In the genomic region with DNA sequence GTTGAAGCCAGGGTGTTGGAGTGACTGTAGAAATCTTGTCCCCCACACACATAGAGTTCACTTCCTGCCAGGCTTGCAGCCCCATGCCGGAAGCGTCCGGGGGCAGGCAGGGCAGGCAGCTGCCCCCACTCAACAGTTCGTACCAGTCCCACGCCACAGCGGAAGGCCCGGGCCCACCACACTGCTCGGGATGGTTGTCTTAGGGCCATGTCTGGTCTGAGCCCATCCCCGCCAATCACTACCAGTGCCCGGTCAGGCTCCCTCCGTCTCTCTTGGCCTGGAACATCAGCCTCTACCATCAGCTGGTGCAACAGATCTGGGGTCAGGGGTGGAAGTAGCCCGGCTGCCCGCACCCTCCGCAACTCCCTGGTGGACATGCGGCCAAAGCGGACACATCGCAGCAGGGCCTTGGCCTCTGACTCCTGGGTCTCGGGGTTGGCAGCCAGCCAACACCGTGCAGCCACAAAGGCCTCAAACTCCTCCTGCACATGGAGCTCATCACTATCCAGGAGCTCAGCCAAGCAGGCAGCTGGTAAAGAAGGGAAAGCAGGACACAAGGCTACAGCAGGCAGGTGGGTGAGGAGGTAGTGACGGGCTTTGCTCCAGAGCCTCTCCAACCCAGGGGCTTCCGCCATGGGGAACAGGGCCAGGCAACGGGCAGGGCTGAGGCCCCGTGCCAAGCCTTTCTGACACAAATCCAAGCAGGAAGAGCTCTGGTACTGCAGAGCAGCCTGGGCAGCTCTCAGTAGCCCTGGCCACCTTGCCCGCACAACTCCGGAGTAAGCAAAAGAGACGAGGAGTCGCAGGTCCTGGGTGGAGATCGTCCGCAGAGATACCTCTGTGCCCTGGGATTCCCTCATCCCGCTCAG, we compare ENCODE assay signal across 11 cellular contexts. TPM values are rescaled to one million over a fixed set of nuclear protein-coding genes. Genes with fewer than 3 reads are reported as not detected.
DNase-seq lines count a peak whose midpoint lies in the region; ATAC-seq and TF ChIP-seq lines count a peak whose summit lies in the region.
"Had no signal": no experiment of that assay in that cellular context is flagged by ENCODE, and none has a peak within 500 bp of the region (broad histone marks: within the 10 kb centered on the region; RNA-seq: fewer than 3 reads in every experiment).

No MANE protein-coding gene starts in this region.

- H3K9me3 Mint-ChIP-seq in activated naive CD4-positive, alpha-beta T cell treated with anti-CD3 and anti-CD28 coated beads, Interleukin-2, amount 50 U/mL, for 72 hours: no peaks in the 10 kb centered on the region
- H3K9me3 Mint-ChIP-seq in activated naive CD4-positive, alpha-beta T cell treated with anti-CD3 and anti-CD28 coated beads for 36 hours: no peaks in the 10 kb centered on the region
- H3K9me3 Mint-ChIP-seq in activated naive CD8-positive, alpha-beta T cell treated with anti-CD3 and anti-CD28 coated beads for 36 hours: no peaks in the 10 kb centered on the region
- H3K9me3 Mint-ChIP-seq in memory B cell: no peaks in the 10 kb centered on the region
- H3K9me3 Mint-ChIP-seq in Caco-2 (ENCODE audit: unreplicated experiment): no peaks in the 10 kb centered on the region

- H3K36me3 ChIP-seq in upper lobe of right lung: no peaks in the 10 kb centered on the region
- H3K36me3 ChIP-seq in hepatocyte (replicated peaks; ENCODE audit: insufficient read depth, low read depth): no peaks in the 10 kb centered on the region
- H3K36me3 ChIP-seq in Caco-2 (ENCODE audit: control insufficient read depth, insufficient read depth, low read length): no peaks in the 10 kb centered on the region
- H3K36me3 ChIP-seq: gastroesophageal sphincter had no signal

- no peaks in the 10 kb centered on the region for H3K27me3 Mint-ChIP-seq in activated naive CD4-positive, alpha-beta T cell treated with anti-CD3 and anti-CD28 coated beads for 36 hours (ENCODE audit: low read depth)
- H3K27me3 Mint-ChIP-seq in activated naive CD8-positive, alpha-beta T cell treated with anti-CD3 and anti-CD28 coated beads for 36 hours: no peaks in the 10 kb centered on the region
- no peaks in the 10 kb centered on the region for H3K27me3 Mint-ChIP-seq in memory B cell
- no peaks in the 10 kb centered on the region for H3K27me3 Mint-ChIP-seq in Caco-2 (ENCODE audit: insufficient read depth, unreplicated experiment)

- peaks cover 24% of the 10 kb centered on the region for H3K4me1 Mint-ChIP-seq in activated naive CD4-positive, alpha-beta T cell treated with anti-CD3 and anti-CD28 coated beads for 36 hours (ENCODE audit: low read depth)
- peaks cover 37% of the 10 kb centered on the region for H3K4me1 Mint-ChIP-seq in activated naive CD8-positive, alpha-beta T cell treated with anti-CD3 and anti-CD28 coated beads for 36 hours
- H3K4me1 Mint-ChIP-seq in memory B cell (peaks cover 39% of the 10 kb centered on the region), Caco-2 (ENCODE audit: low read depth, unreplicated experiment) (peaks cover 15% of the 10 kb centered on the region)

- H3K9me2 ChIP-seq in hepatocyte (replicated peaks; ENCODE audit: insufficient read depth): no peaks in the 10 kb centered on the region

- ATAC-seq in activated naive CD4-positive, alpha-beta T cell treated with anti-CD3 and anti-CD28 coated beads, Interleukin-2, amount 50 U/mL, for 72 hours: no peak
- no peak for ATAC-seq in memory B cell (ENCODE audit: low read depth)
- ATAC-seq in upper lobe of right lung: peak; percentile 69
- ATAC-seq: gastroesophageal sphincter had no signal

- CTCF ChIA-PET in activated naive CD4-positive, alpha-beta T cell treated with anti-CD3 and anti-CD28 coated beads for 36 hours (lab: Charles Lee): interaction anchor here (1.3 to 1.9 kb wide), 2 partner anchors 12 to 15 kb away, joined by 3 to 10 read pairs; no protein-coding TSS in a partner anchor
- CTCF ChIA-PET in Caco-2 (lab: Charles Lee): no interaction called here

- TF ChIP-seq CTCF in upper lobe of right lung (IDR thresholded peaks at IDR 0.05) (no peak), hepatocyte (IDR thresholded peaks at IDR 0.05; ENCODE audit: poor library complexity) (no peak), Caco-2 (IDR thresholded peaks at IDR 0.05; ENCODE audit: insufficient read depth in 1 of 2, low read depth in 1 of 2, low read length in 1 of 2, severe bottlenecking in 1 of 2, unreplicated experiment in 1 of 2) (no peak)

- H3K4me1 ChIP-seq in upper lobe of right lung: peaks cover 4% of the 10 kb centered on the region
- H3K4me1 ChIP-seq in hepatocyte (ENCODE audit: insufficient read depth): peaks cover 5% of the 10 kb centered on the region
- H3K4me1 ChIP-seq in Caco-2: peaks cover 14% of the 10 kb centered on the region

- H3K27ac ChIP-seq in upper lobe of right lung: no peak overlapping the region
- no peak overlapping the region for H3K27ac ChIP-seq in hepatocyte
- H3K27ac ChIP-seq: coronary artery, gastroesophageal sphincter had no signal

- H3K4me3 Mint-ChIP-seq in activated naive CD4-positive, alpha-beta T cell treated with anti-CD3 and anti-CD28 coated beads for 36 hours: no peak overlapping the region
- peak overlapping the region; percentile 20 for H3K4me3 Mint-ChIP-seq in activated naive CD8-positive, alpha-beta T cell treated with anti-CD3 and anti-CD28 coated beads for 36 hours
- no peak overlapping the region for H3K4me3 Mint-ChIP-seq in memory B cell
- H3K4me3 Mint-ChIP-seq in Caco-2 (ENCODE audit: unreplicated experiment): no peak overlapping the region

- H3K4me3 ChIP-seq in upper lobe of right lung (no peak overlapping the region), hepatocyte (no peak overlapping the region), Caco-2 (ENCODE audit: low read depth, low read length) (no peak overlapping the region)
- H3K4me3 ChIP-seq: coronary artery, gastroesophageal sphincter had no signal

- H3K4me2 ChIP-seq in hepatocyte: no peak overlapping the region

- no peak for DNase-seq in activated naive CD4-positive, alpha-beta T cell treated with anti-CD3 and anti-CD28 coated beads, Interleukin-2, amount 50 U/mL, for 72 hours (ENCODE audit: low spot score in 2 of 2)
- no peak for DNase-seq in activated naive CD4-positive, alpha-beta T cell treated with anti-CD3 and anti-CD28 coated beads for 36 hours
- DNase-seq in activated naive CD8-positive, alpha-beta T cell treated with anti-CD3 and anti-CD28 coated beads for 36 hours: peak; percentile 21
- no peak for DNase-seq in memory B cell (ENCODE audit: low spot score in 2 of 2)
- peak; percentile 79 for DNase-seq in upper lobe of right lung
- no peak for DNase-seq in hepatocyte (ENCODE audit: low spot score)
- no peak for DNase-seq in Caco-2
- no peak for DNase-seq in iPS-NIHi11 (ENCODE audit: low spot score)
- DNase-seq: stimulated activated naive CD4-positive, alpha-beta T cell treated with Interleukin-2 at 50 U/mL for 16 hours had no signal

- H4K20me1 ChIP-seq in hepatocyte (ENCODE audit: insufficient read depth, poor library complexity, severe bottlenecking): no peaks in the 10 kb centered on the region

- H3K36me3 Mint-ChIP-seq in activated naive CD4-positive, alpha-beta T cell treated with anti-CD3 and anti-CD28 coated beads, Interleukin-2, amount 50 U/mL, for 72 hours: no peaks in the 10 kb centered on the region
- H3K36me3 Mint-ChIP-seq in activated naive CD4-positive, alpha-beta T cell treated with anti-CD3 and anti-CD28 coated beads for 36 hours (ENCODE audit: low read depth): no peaks in the 10 kb centered on the region
- peaks cover 4% of the 10 kb centered on the region for H3K36me3 Mint-ChIP-seq in activated naive CD8-positive, alpha-beta T cell treated with anti-CD3 and anti-CD28 coated beads for 36 hours
- H3K36me3 Mint-ChIP-seq in memory B cell: no peaks in the 10 kb centered on the region
- no peaks in the 10 kb centered on the region for H3K36me3 Mint-ChIP-seq in Caco-2 (ENCODE audit: insufficient read depth, unreplicated experiment)

- H2AFZ ChIP-seq in hepatocyte: no peak overlapping the region

- no TSS peak for BruUV-seq in Caco-2 (replicated peaks; lab: Mats Ljungman, UMichigan)

- H3K79me2 ChIP-seq in hepatocyte: no peaks in the 10 kb centered on the region

- H3K27ac Mint-ChIP-seq in activated naive CD4-positive, alpha-beta T cell treated with anti-CD3 and anti-CD28 coated beads, Interleukin-2, amount 50 U/mL, for 72 hours: peak overlapping the region; percentile 50
- no peak overlapping the region for H3K27ac Mint-ChIP-seq in activated naive CD4-positive, alpha-beta T cell treated with anti-CD3 and anti-CD28 coated beads for 36 hours
- peak overlapping the region; percentile 36 for H3K27ac Mint-ChIP-seq in activated naive CD8-positive, alpha-beta T cell treated with anti-CD3 and anti-CD28 coated beads for 36 hours
- H3K27ac Mint-ChIP-seq in memory B cell (peak overlapping the region; percentile 87), Caco-2 (ENCODE audit: unreplicated experiment) (no peak overlapping the region)

- WGBS in hepatocyte (ENCODE audit: low lambda C conversion rate, missing lambda C conversion rate): 94% methylated on average over 30 of the region's 30 CpGs

- intact Hi-C loops in activated naive CD4-positive, alpha-beta T cell treated with anti-CD3 and anti-CD28 coated beads for 36 hours (cut with micrococcal nuclease): no loop called here
- intact Hi-C loops in upper lobe of right lung (cut with DNase I): no loop called here
- intact Hi-C loops in Caco-2 (cut with micrococcal nuclease; ENCODE audit: unreplicated experiment): no loop called here

- POLR2A ChIA-PET in Caco-2 (lab: Charles Lee): no interaction called here

- H3K27me3 ChIP-seq in upper lobe of right lung (no peaks in the 10 kb centered on the region), hepatocyte (no peaks in the 10 kb centered on the region), Caco-2 (replicated peaks; ENCODE audit: control insufficient read depth, insufficient read depth, low read length) (no peaks in the 10 kb centered on the region)

- H3K9me3 ChIP-seq in upper lobe of right lung (no peaks in the 10 kb centered on the region), hepatocyte (ENCODE audit: low read depth) (no peaks in the 10 kb centered on the region), Caco-2 (no peaks in the 10 kb centered on the region)
- H3K9me3 ChIP-seq: gastroesophageal sphincter had no signal

RNA-seq across cellular contexts. Expression of a gene that starts 5.9 kb away (rescaled TPM):
- under 1 TPM; 0.04 to 0.09 TPM for total RNA-seq in activated naive CD4-positive, alpha-beta T cell treated with anti-CD3 and anti-CD28 coated beads, Interleukin-2, amount 50 U/mL, for 72 hours
- under 1 TPM; 0.07 to 0.10 TPM for total RNA-seq in activated naive CD4-positive, alpha-beta T cell treated with anti-CD3 and anti-CD28 coated beads for 36 hours
- under 1 TPM; 0.50 to 0.68 TPM for total RNA-seq in activated naive CD8-positive, alpha-beta T cell treated with anti-CD3 and anti-CD28 coated beads for 36 hours
- total RNA-seq in upper lobe of right lung (0.29 TPM), hepatocyte (not detected in 2 replicates), Caco-2 (2022) (not detected in 2 replicates)
- 0.05 and 0.19 TPM in 2 replicates for polyA plus RNA-seq in hepatocyte

RNA-seq across cellular contexts. Expression of a gene that starts 16.7 kb away (rescaled TPM):
- total RNA-seq in activated naive CD4-positive, alpha-beta T cell treated with anti-CD3 and anti-CD28 coated beads, Interleukin-2, amount 50 U/mL, for 72 hours: 10 to 100 TPM; 43.3 to 69.8 TPM
- 10 to 100 TPM; 34.3 to 37.0 TPM for total RNA-seq in activated naive CD4-positive, alpha-beta T cell treated with anti-CD3 and anti-CD28 coated beads for 36 hours
- 10 to 100 TPM; 21.6 to 22.1 TPM for total RNA-seq in activated naive CD8-positive, alpha-beta T cell treated with anti-CD3 and anti-CD28 coated beads for 36 hours
- 48.9 TPM for total RNA-seq in upper lobe of right lung
- 24.4 and 29.4 TPM in 2 replicates for total RNA-seq in hepatocyte
- 10.7 and 12.0 TPM in 2 replicates for polyA plus RNA-seq in hepatocyte
- 18.8 and 23.2 TPM in 2 replicates for total RNA-seq in Caco-2 (2022)

RNA-seq across cellular contexts. Expression of a gene that starts 24.6 kb away (rescaled TPM):
- 10 to 100 TPM; 43.3 to 58.6 TPM for total RNA-seq in activated naive CD4-positive, alpha-beta T cell treated with anti-CD3 and anti-CD28 coated beads, Interleukin-2, amount 50 U/mL, for 72 hours
- 10 to 100 TPM; 35.7 to 36.8 TPM for total RNA-seq in activated naive CD4-positive, alpha-beta T cell treated with anti-CD3 and anti-CD28 coated beads for 36 hours
- 10 to 100 TPM; 59.0 to 59.2 TPM for total RNA-seq in activated naive CD8-positive, alpha-beta T cell treated with anti-CD3 and anti-CD28 coated beads for 36 hours
- total RNA-seq in upper lobe of right lung (33.8 TPM), hepatocyte (51.6 and 60.1 TPM in 2 replicates), Caco-2 (2022) (63.1 and 64.3 TPM in 2 replicates)
- polyA plus RNA-seq in hepatocyte: 36.2 and 41.3 TPM in 2 replicates

RNA-seq across cellular contexts. Expression of a gene that starts 25.0 kb away (rescaled TPM):
- total RNA-seq in activated naive CD4-positive, alpha-beta T cell treated with anti-CD3 and anti-CD28 coated beads, Interleukin-2, amount 50 U/mL, for 72 hours: 100 to 1,000 TPM; 171 to 234 TPM
- total RNA-seq in activated naive CD4-positive, alpha-beta T cell treated with anti-CD3 and anti-CD28 coated beads for 36 hours: 100 to 1,000 TPM; 187 to 190 TPM
- 100 to 1,000 TPM; 253 to 277 TPM for total RNA-seq in activated naive CD8-positive, alpha-beta T cell treated with anti-CD3 and anti-CD28 coated beads for 36 hours
- total RNA-seq in upper lobe of right lung: 101 TPM
- total RNA-seq in hepatocyte: 56.5 and 84.2 TPM in 2 replicates
- polyA plus RNA-seq in hepatocyte: 147 and 148 TPM in 2 replicates
- 176 and 185 TPM in 2 replicates for total RNA-seq in Caco-2 (2022)

RNA-seq across cellular contexts. Expression of a gene that starts 31.2 kb away (rescaled TPM):
- total RNA-seq in activated naive CD4-positive, alpha-beta T cell treated with anti-CD3 and anti-CD28 coated beads, Interleukin-2, amount 50 U/mL, for 72 hours: 10 to 100 TPM; 29.1 to 90.2 TPM
- 10 to 100 TPM; 31.6 to 32.3 TPM for total RNA-seq in activated naive CD4-positive, alpha-beta T cell treated with anti-CD3 and anti-CD28 coated beads for 36 hours
- total RNA-seq in activated naive CD8-positive, alpha-beta T cell treated with anti-CD3 and anti-CD28 coated beads for 36 hours: 10 to 100 TPM; 27.6 to 28.7 TPM
- total RNA-seq in upper lobe of right lung: 40.2 TPM
- 40.1 and 48.2 TPM in 2 replicates for total RNA-seq in hepatocyte
- polyA plus RNA-seq in hepatocyte: 85.0 and 85.9 TPM in 2 replicates
- 39.6 and 46.2 TPM in 2 replicates for total RNA-seq in Caco-2 (2022)

Comparison
In these comparisons a context has a peak if more than half of its experiments do, and no peak if none do; other contexts are left out.
1. H3K27ac Mint-ChIP-seq: peak in activated naive CD4-positive, alpha-beta T cell treated with anti-CD3 and anti-CD28 coated beads, Interleukin-2, amount 50 U/mL, for 72 hours (2 of 2), activated naive CD8-positive, alpha-beta T cell treated with anti-CD3 and anti-CD28 coated beads for 36 hours (single experiment) and memory B cell (single experiment); none in activated naive CD4-positive, alpha-beta T cell treated with anti-CD3 and anti-CD28 coated beads for 36 hours (single experiment) and Caco-2 (single experiment).
2. DNase-seq: peak in activated naive CD8-positive, alpha-beta T cell treated with anti-CD3 and anti-CD28 coated beads for 36 hours (single experiment) and upper lobe of right lung (single experiment); none in activated naive CD4-positive, alpha-beta T cell treated with anti-CD3 and anti-CD28 coated beads, Interleukin-2, amount 50 U/mL, for 72 hours (0 of 2), activated naive CD4-positive, alpha-beta T cell treated with anti-CD3 and anti-CD28 coated beads for 36 hours (single experiment), memory B cell (0 of 2), hepatocyte (single experiment), Caco-2 (0 of 2) and iPS-NIHi11 (single experiment).